Comparison of ENCODE assay signal across 1 cellular context in genomic region chr12:53752651-53753050, GRCh38.
TF ChIP-seq lines count a peak whose summit lies in the region.

No MANE protein-coding gene starts in this region.

TF ChIP-seq in neural cell, 6 proteins besides CTCF, POLR2A, EP300 and RAD21:
- TF ChIP-seq MXI1 (conservative IDR thresholded peaks at IDR 0.05; ENCODE audit: poor library complexity, severe bottlenecking) = no peak
- no peak for TF ChIP-seq SMC3 (conservative IDR thresholded peaks at IDR 0.05; ENCODE audit: poor library complexity)
- TF ChIP-seq EZH2 (IDR thresholded peaks at IDR 0.05; ENCODE audit: borderline replicate concordance, insufficient read depth, low read length, poor library complexity, severe bottlenecking) = no peak
- no peak for TF ChIP-seq REST (IDR thresholded peaks at IDR 0.05; ENCODE audit: borderline replicate concordance)
